Comparison of ENCODE assay signal across 21 cellular contexts in the genomic region with DNA sequence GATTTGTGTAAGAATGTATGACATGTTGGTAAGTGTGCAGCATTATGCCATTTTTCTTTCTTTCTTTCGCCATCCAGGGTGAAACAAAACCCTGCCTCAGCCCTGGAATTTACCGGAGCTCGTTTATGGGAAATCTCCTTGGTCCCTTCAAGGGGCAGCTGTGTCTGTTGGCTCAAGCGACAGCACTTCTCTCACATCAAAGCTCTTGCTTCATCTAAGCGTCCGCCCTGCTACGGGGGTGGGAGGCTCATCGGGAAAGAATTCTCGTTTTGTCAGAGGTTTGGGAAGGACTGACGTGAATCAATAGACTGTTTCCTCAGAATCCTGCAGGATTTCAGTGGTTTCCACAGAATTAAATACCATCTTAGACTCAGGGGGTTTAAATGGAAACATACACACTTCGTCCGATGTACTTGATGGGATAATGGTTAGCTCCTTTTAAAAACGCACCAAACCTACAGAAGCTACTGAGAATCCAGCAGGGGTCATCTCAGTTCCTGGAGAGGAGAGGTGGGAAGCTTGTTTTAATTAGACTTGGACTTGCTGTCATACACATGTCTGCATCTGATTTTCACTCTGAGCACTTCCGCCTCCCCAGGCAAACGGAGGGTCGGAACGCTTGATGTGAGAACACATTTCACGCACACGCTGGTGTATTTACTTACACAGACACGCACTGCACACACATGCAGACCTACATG.
A peak's percentile ranks its signal among the peaks of the same experiment; 100 is the strongest.
DNase-seq lines count a peak whose midpoint lies in the region; ATAC-seq and TF ChIP-seq lines count a peak whose summit lies in the region.
"Had no signal": no experiment of that assay in that cellular context is flagged by ENCODE, and none has a peak within 500 bp of the region (broad histone marks: within the 10 kb centered on the region; RNA-seq: fewer than 3 reads in every experiment).

No MANE protein-coding gene starts in this region.

- peak overlapping the region; percentile 6 for H3K4me3 ChIP-seq in AG09309 (ENCODE audit: control insufficient read depth, low read depth, low read length)
- no peak overlapping the region for H3K4me3 ChIP-seq in fibroblast of mammary gland (ENCODE audit: control insufficient read depth, low read depth, low read length)
- H3K4me3 ChIP-seq in right atrium auricular region, result no peak overlapping the region
- H3K4me3 ChIP-seq: lower lobe of right lung, ovary had no signal

- intact Hi-C loops in posterior vena cava (cut with DNase I), result loop anchor here in 1 of 2 donors (10.0 kb wide), 1 partner anchor 73 kb away; no protein-coding TSS in a partner anchor
- intact Hi-C loops in posterior cingulate gyrus (cut with DNase I), result no loop called here

- H3K27me3 ChIP-seq in right atrium auricular region, result no peaks in the 10 kb centered on the region
- H3K27me3 ChIP-seq: ovary had no signal

- TF ChIP-seq CTCF in AG09309 (IDR thresholded peaks at IDR 0.05; ENCODE audit: control insufficient read depth, insufficient read depth, low read depth, low read length, missing control alignments), result peak; percentile 13
- TF ChIP-seq CTCF in HFFc6 (IDR thresholded peaks at IDR 0.05), result peak; percentile 38; the same call in 1 of the 2 replicates
- peak; percentile 28 for TF ChIP-seq CTCF in fibroblast of mammary gland (conservative IDR thresholded peaks at IDR 0.05; ENCODE audit: control insufficient read depth, insufficient read depth, low read depth, low read length)
- TF ChIP-seq CTCF in right atrium auricular region (IDR thresholded peaks at IDR 0.05), result no peak

- peak; percentile 92 for DNase-seq in AG09309 (ENCODE audit: low read depth)
- DNase-seq in HFFc6, result peak; percentile 48
- DNase-seq in fibroblast of mammary gland (ENCODE audit: low read depth), result peak; percentile 99
- peak; percentile 51 for DNase-seq in posterior vena cava (ENCODE audit: low spot score)
- no peak for DNase-seq in posterior cingulate gyrus
- DNase-seq in hepatic stellate cell (ENCODE audit: low spot score), result no peak
- DNase-seq in right atrium auricular region (ENCODE audit: low spot score), result no peak
- DNase-seq: activated CD4-positive, alpha-beta memory T cell treated with anti-CD3 and anti-CD28 coated beads for 36 hours; activated naive CD4-positive, alpha-beta T cell treated with anti-CD3 and anti-CD28 coated beads, Interleukin-2, amount 50 U/mL, for 16 hours; cortex of kidney; HCEC 1CT; lower lobe of right lung; NCI-H1105 treated with DMSO at 0.1 percent for 48 hours; NCI-H524 treated with DMSO at 0.1 percent for 48 hours; ovary; SIG-M5; small intestine; stimulated activated CD4-positive, alpha-beta T cell treated with anti-CD3 and anti-CD28 coated beads, Interleukin-4, amount 100 ng/mL, for 4 hours had no signal

- H3K4me1 ChIP-seq in right atrium auricular region, result no peaks in the 10 kb centered on the region
- H3K4me1 ChIP-seq: lower lobe of right lung had no signal

- peaks cover 16% of the 10 kb centered on the region for H3K36me3 Mint-ChIP-seq in HFFc6 (ENCODE audit: low read depth)
- H3K36me3 Mint-ChIP-seq: brain had no signal

- H3K9me3 ChIP-seq in right atrium auricular region, result peaks cover 0 to 16% of the 10 kb centered on the region in 2 donors

- H3K27me3 Mint-ChIP-seq in HFFc6 (ENCODE audit: insufficient read depth), result peaks cover 22% of the 10 kb centered on the region
- H3K27me3 Mint-ChIP-seq: activated CD4-positive, alpha-beta memory T cell treated with anti-CD3 and anti-CD28 coated beads for 36 hours; brain had no signal

- peak overlapping the region; percentile 75 for H3K4me3 Mint-ChIP-seq in HFFc6
- H3K4me3 Mint-ChIP-seq: activated CD4-positive, alpha-beta memory T cell treated with anti-CD3 and anti-CD28 coated beads for 36 hours; brain; WTC11 had no signal

- H3K4me1 Mint-ChIP-seq in HFFc6 (ENCODE audit: low read depth), result peaks cover 15% of the 10 kb centered on the region
- H3K4me1 Mint-ChIP-seq: WTC11 had no signal

- no peaks in the 10 kb centered on the region for H3K36me3 ChIP-seq in right atrium auricular region
- H3K36me3 ChIP-seq: lower lobe of right lung, ovary had no signal

- no peak overlapping the region for H3K27ac ChIP-seq in right atrium auricular region
- H3K27ac ChIP-seq: lower lobe of right lung, ovary had no signal

- peak overlapping the region; percentile 44 for H3K27ac Mint-ChIP-seq in HFFc6
- H3K27ac Mint-ChIP-seq: activated CD4-positive, alpha-beta memory T cell treated with anti-CD3 and anti-CD28 coated beads for 36 hours; brain; WTC11 had no signal

- no peak for ATAC-seq in GM18861 (IDR thresholded peaks at IDR 0.05; ENCODE audit: unreplicated experiment)
- ATAC-seq: WTC11 had no signal

- H3K9me3 Mint-ChIP-seq in HFFc6, result peaks cover 18% of the 10 kb centered on the region

Comparison
In these comparisons a context has a peak if more than half of its experiments do, and no peak if none do; other contexts are left out.
1. DNase-seq: peak in AG09309 (single experiment), HFFc6 (single experiment), fibroblast of mammary gland (single experiment) and posterior vena cava (single experiment); none in posterior cingulate gyrus (0 of 10), hepatic stellate cell (single experiment) and right atrium auricular region (single experiment).
2. CTCF ChIP-seq: peak in AG09309 (single experiment), HFFc6 (single experiment) and fibroblast of mammary gland (single experiment); none in right atrium auricular region (0 of 2).